ENCODE assay signal across 1 cellular context in the genomic region with DNA sequence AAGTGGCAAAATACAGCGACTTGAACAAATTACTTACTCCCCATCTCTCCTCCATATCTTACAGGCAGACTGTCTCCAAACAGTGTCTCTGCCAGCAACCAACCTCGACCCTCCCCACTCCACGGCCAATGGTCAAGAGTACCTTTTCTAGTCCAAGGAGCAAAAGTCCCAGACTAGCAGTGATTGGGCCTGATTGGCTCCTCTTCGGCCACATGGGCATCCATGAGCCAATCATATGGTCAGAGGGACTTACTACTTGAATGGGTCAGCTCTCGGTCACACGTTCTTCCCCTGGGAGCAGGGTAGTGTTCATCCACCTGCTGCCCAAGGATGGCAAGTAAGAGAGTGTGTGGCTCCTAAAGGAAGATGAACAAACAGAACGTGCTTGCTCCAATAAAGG.
TF ChIP-seq lines count a peak whose summit lies in the region.

No MANE protein-coding gene starts in this region.

TF ChIP-seq in WTC11, 78 proteins besides CTCF, POLR2A, EP300 and RAD21 (continued from another document):
- TF ChIP-seq, protein P1, sequence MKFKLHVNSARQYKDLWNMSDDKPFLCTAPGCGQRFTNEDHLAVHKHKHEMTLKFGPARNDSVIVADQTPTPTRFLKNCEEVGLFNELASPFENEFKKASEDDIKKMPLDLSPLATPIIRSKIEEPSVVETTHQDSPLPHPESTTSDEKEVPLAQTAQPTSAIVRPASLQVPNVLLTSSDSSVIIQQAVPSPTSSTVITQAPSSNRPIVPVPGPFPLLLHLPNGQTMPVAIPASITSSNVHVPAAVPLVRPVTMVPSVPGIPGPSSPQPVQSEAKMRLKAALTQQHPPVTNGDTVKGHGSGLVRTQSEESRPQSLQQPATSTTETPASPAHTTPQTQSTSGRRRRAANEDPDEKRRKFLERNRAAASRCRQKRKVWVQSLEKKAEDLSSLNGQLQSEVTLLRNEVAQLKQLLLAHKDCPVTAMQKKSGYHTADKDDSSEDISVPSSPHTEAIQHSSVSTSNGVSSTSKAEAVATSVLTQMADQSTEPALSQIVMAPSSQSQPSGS (CRISPR knock-in tag; IDR thresholded peaks at IDR 0.05; ENCODE audit: borderline replicate concordance, low read depth): no peak
- TF ChIP-seq NFATC4 (CRISPR knock-in tag; IDR thresholded peaks at IDR 0.05): no peak
- TF ChIP-seq ZNF219 (CRISPR knock-in tag; IDR thresholded peaks at IDR 0.05; ENCODE audit: borderline replicate concordance): no peak
